8 cellular contexts compared by ENCODE assay signal in genomic region chr11:128582496-128583366, GRCh38. TPM values are rescaled to one million over a fixed set of nuclear protein-coding genes. Genes with fewer than 3 reads are reported as not detected.
A peak's percentile ranks its signal among the peaks of the same experiment; 100 is the strongest.
DNase-seq lines count a peak whose midpoint lies in the region; ATAC-seq and TF ChIP-seq lines count a peak whose summit lies in the region.

No MANE protein-coding gene starts in this region.

- peaks cover 3% of the 10 kb centered on the region for H3K4me1 ChIP-seq in testis

- peak; percentile 92 for ATAC-seq in omental fat pad (ENCODE audit: low FRiP score)
- no peak for ATAC-seq in GM21423 (IDR thresholded peaks at IDR 0.05; ENCODE audit: unreplicated experiment)

- no peaks in the 10 kb centered on the region for H3K9me3 ChIP-seq in testis

- H3K4me3 ChIP-seq in epithelial cell of esophagus (ENCODE audit: low read length) (no peak overlapping the region), testis (no peak overlapping the region)

- 49 to 58% methylated on average over 8 of the region's 8 CpGs for WGBS in testis, 2 donors

- H3K27me3 ChIP-seq in testis: no peaks in the 10 kb centered on the region

- no peak for TF ChIP-seq POLR2A in testis (IDR thresholded peaks at IDR 0.05)

- peak; percentile 90 for DNase-seq in GM03348 (ENCODE audit: low spot score)
- DNase-seq in NCI-H526 (lab: John Stamatoyannopoulos, UW): peak; percentile 29 to 68
- DNase-seq in epithelial cell of esophagus (ENCODE audit: low read depth): peak; percentile 94
- peak; percentile 47 for DNase-seq in omental fat pad (ENCODE audit: low spot score)
- no peak for DNase-seq in posterior cingulate gyrus
- DNase-seq in testis: no peak
- DNase-seq in SHP77 (lab: John Stamatoyannopoulos, UW): no peak

- H3K36me3 ChIP-seq in testis (ENCODE audit: low read depth, missing control alignments): no peaks in the 10 kb centered on the region

- intact Hi-C loops in posterior cingulate gyrus (cut with DNase I): no loop called here
- intact Hi-C loops in testis (cut with DNase I; ENCODE audit: low total_unique reads): no loop called here

- no peak overlapping the region for H3K27ac ChIP-seq in testis

- TF ChIP-seq CTCF in epithelial cell of esophagus (IDR thresholded peaks at IDR 0.05; ENCODE audit: insufficient read depth, low read depth, low read length, missing control alignments) (no peak), omental fat pad (IDR thresholded peaks at IDR 0.05) (no peak), testis (IDR thresholded peaks at IDR 0.05) (no peak)

RNA-seq across cellular contexts. Expression of gene ETS1, which starts 4.6 kb away (rescaled TPM):
- total RNA-seq in omental fat pad (100 to 1,000 TPM in 3 of 4 donors, 10 to 100 TPM in 1; 72.4 to 211 (median 165) TPM), testis (10 to 100 TPM; 15.1 to 15.3 TPM)
- 21.1 TPM for polyA plus RNA-seq in testis (ENCODE audit: insufficient read depth, low read depth, low replicate concordance)

Comparison
In these comparisons a context has a peak if more than half of its experiments do, and no peak if none do; other contexts are left out.
1. DNase-seq: peak in GM03348 (single experiment), NCI-H526 (2 of 2), epithelial cell of esophagus (single experiment) and omental fat pad (single experiment); none in posterior cingulate gyrus (0 of 10), testis (single experiment) and SHP77 (0 of 2).
2. RNA of gene ETS1, which starts 4.6 kb away (total RNA-seq): 72.4 to 211 TPM in omental fat pad; 15.1 to 15.3 TPM in testis; every median in the first group is over 4 times any median in the second.